In genomic region chr11:76648929-76649328, GRCh38 we compare ENCODE assay signal across 17 cellular contexts. TPM values are rescaled to one million over a fixed set of nuclear protein-coding genes. Genes with fewer than 3 reads are reported as not detected.
DNase-seq lines count a peak whose midpoint lies in the region; ATAC-seq and TF ChIP-seq lines count a peak whose summit lies in the region.
"Had no signal": no experiment of that assay in that cellular context is flagged by ENCODE, and none has a peak within 500 bp of the region (broad histone marks: within the 10 kb centered on the region; RNA-seq: fewer than 3 reads in every experiment).

No MANE protein-coding gene starts in this region.

- no peaks in the 10 kb centered on the region for H3K27me3 Mint-ChIP-seq in chondrocyte (ENCODE audit: low read depth)

- no peak overlapping the region for H3K4me2 ChIP-seq in mammary epithelial cell (ENCODE audit: insufficient read depth, low read depth, low read length)
- H3K4me2 ChIP-seq: GM23338 had no signal

- TF ChIP-seq CTCF in left ventricle myocardium inferior (IDR thresholded peaks at IDR 0.05; ENCODE audit: borderline replicate concordance) (no peak), chondrocyte (IDR thresholded peaks at IDR 0.05) (no peak), mammary epithelial cell (conservative IDR thresholded peaks at IDR 0.05 in 1 of 2, IDR thresholded peaks at IDR 0.05 in 1 of 2; ENCODE audit: extremely low read depth in 1 of 2, insufficient read depth in 1 of 2, low read depth in 1 of 2, low read length in 2 of 2) (no peak), upper lobe of right lung (IDR thresholded peaks at IDR 0.05) (no peak)

- peaks cover 35% of the 10 kb centered on the region for H3K4me1 Mint-ChIP-seq in chondrocyte (ENCODE audit: low read depth)
- H3K4me1 Mint-ChIP-seq: CD4-positive, alpha-beta memory T cell; GM23338 had no signal

- H3K4me3 ChIP-seq in left ventricle myocardium inferior (no peak overlapping the region), right cardiac atrium (ENCODE audit: low read length) (no peak overlapping the region), mammary epithelial cell (replicated peaks in 1 of 3; ENCODE audit: insufficient read depth in 1 of 3, low read depth in 2 of 3, low read length in 3 of 3) (no peak overlapping the region), upper lobe of right lung (no peak overlapping the region)
- H3K4me3 ChIP-seq: GM23338 had no signal

- no peak overlapping the region for H3K4me3 Mint-ChIP-seq in chondrocyte (ENCODE audit: unreplicated experiment)
- H3K4me3 Mint-ChIP-seq: CD4-positive, alpha-beta memory T cell; GM23338 had no signal

- peaks cover 26% of the 10 kb centered on the region for H3K9me3 Mint-ChIP-seq in chondrocyte (ENCODE audit: low read depth)

- peak overlapping the region; percentile 60 for H3K27ac Mint-ChIP-seq in chondrocyte (ENCODE audit: unreplicated experiment)
- H3K27ac Mint-ChIP-seq: CD4-positive, alpha-beta memory T cell; GM23338 had no signal

- CTCF ChIA-PET in mammary epithelial cell (lab: Charles Lee; ENCODE audit: low non-redundant PET) = no interaction called here

- in situ Hi-C loops in mammary epithelial cell (cut with MboI; ENCODE audit: low sequenced_read_pairs in 2 of 2) = no loop called here

- H3K27ac ChIP-seq in left ventricle myocardium inferior (replicated peaks) (peak overlapping the region; percentile 80), right cardiac atrium (ENCODE audit: low read length) (no peak overlapping the region), mammary epithelial cell (ENCODE audit: insufficient read depth, low read depth, low read length) (no peak overlapping the region), upper lobe of right lung (no peak overlapping the region)
- H3K27ac ChIP-seq: C4-2B, HL-60 had no signal

- no peaks in the 10 kb centered on the region for H4K20me1 ChIP-seq in mammary epithelial cell (ENCODE audit: insufficient read depth, low read length)

- H2AFZ ChIP-seq in mammary epithelial cell (ENCODE audit: low read depth, low read length) = no peak overlapping the region
- H2AFZ ChIP-seq: GM23338 had no signal

- WGBS in right cardiac atrium = 42% methylated on average over 7 of the region's 7 CpGs
- 2% methylated on average over 7 of the region's 7 CpGs for WGBS in mammary epithelial cell (ENCODE audit: low coverage, missing lambda C conversion rate)

- ATAC-seq in right cardiac atrium (no peak), upper lobe of right lung (no peak)
- ATAC-seq: GM23338 had no signal

- H3K36me3 ChIP-seq in left ventricle myocardium inferior (no peaks in the 10 kb centered on the region), mammary epithelial cell (ENCODE audit: insufficient read depth, low read length) (no peaks in the 10 kb centered on the region), upper lobe of right lung (no peaks in the 10 kb centered on the region)
- H3K36me3 ChIP-seq: BE2C had no signal

- no TSS peak for BruUV-seq in mammary epithelial cell (replicated peaks; lab: Mats Ljungman, UMichigan)

- H3K9me3 ChIP-seq in left ventricle myocardium inferior (replicated peaks) (peaks cover 16% of the 10 kb centered on the region), right cardiac atrium (ENCODE audit: control insufficient read depth, low read length) (no peaks in the 10 kb centered on the region), mammary epithelial cell (replicated peaks; ENCODE audit: insufficient read depth, low read length) (no peaks in the 10 kb centered on the region), upper lobe of right lung (no peaks in the 10 kb centered on the region)

- H3K9ac ChIP-seq in mammary epithelial cell (ENCODE audit: insufficient read depth, low read length) = no peak overlapping the region

- DNase-seq in left ventricle myocardium inferior (no peak), right cardiac atrium (no peak), chondrocyte (ENCODE audit: low spot score) (no peak), kidney glomerular epithelial cell (lab: John Stamatoyannopoulos, UW) (peak; percentile 1), mammary epithelial cell (no peak), GF-D8 (lab: John Stamatoyannopoulos, UW) (no peak), upper lobe of right lung (no peak)
- DNase-seq: ACHN; BE2C; CD4-positive, alpha-beta memory T cell; DMS153; DMS79; GDM1; HCEC 1CT had no signal

- intact Hi-C loops in left ventricle myocardium inferior (cut with micrococcal nuclease) = no loop called here
- intact Hi-C loops in right cardiac atrium (cut with DNase I) = no loop called here
- intact Hi-C loops in mammary epithelial cell (cut with micrococcal nuclease) = no loop called here
- intact Hi-C loops in upper lobe of right lung (cut with DNase I) = no loop called here

- H3K36me3 Mint-ChIP-seq in chondrocyte (ENCODE audit: low read depth) = peaks cover 9% of the 10 kb centered on the region
- H3K36me3 Mint-ChIP-seq: CD4-positive, alpha-beta memory T cell had no signal

- no peaks in the 10 kb centered on the region for H3K79me2 ChIP-seq in mammary epithelial cell (ENCODE audit: insufficient read depth, low read length)

- no peaks in the 10 kb centered on the region for H3K27me3 ChIP-seq in left ventricle myocardium inferior (ENCODE audit: low read depth)
- H3K27me3 ChIP-seq in right cardiac atrium (ENCODE audit: control insufficient read depth, insufficient read depth) = no peaks in the 10 kb centered on the region
- peaks cover 6% of the 10 kb centered on the region for H3K27me3 ChIP-seq in mammary epithelial cell (ENCODE audit: insufficient read depth, low read length)
- no peaks in the 10 kb centered on the region for H3K27me3 ChIP-seq in upper lobe of right lung
- H3K27me3 ChIP-seq: BE2C had no signal

- dilution Hi-C loops in mammary epithelial cell (cut with HindIII; ENCODE audit: low sequenced_read_pairs) = loop anchor here (5.0 kb wide), 1 partner anchor 52 kb away; no protein-coding TSS in a partner anchor

- H3K4me1 ChIP-seq in left ventricle myocardium inferior = peaks cover 34% of the 10 kb centered on the region
- peaks cover 2% of the 10 kb centered on the region for H3K4me1 ChIP-seq in right cardiac atrium (ENCODE audit: control insufficient read depth, insufficient read depth, low read length)
- H3K4me1 ChIP-seq in mammary epithelial cell (ENCODE audit: insufficient read depth, low read length) = no peaks in the 10 kb centered on the region
- peaks cover 1% of the 10 kb centered on the region for H3K4me1 ChIP-seq in upper lobe of right lung
- H3K4me1 ChIP-seq: BE2C had no signal

RNA-seq across cellular contexts. Expression of gene LRRC32, which starts 21.6 kb away (rescaled TPM):
- 35.1 TPM for total RNA-seq in left ventricle myocardium inferior
- 10 to 100 TPM; 27.7 to 49.9 (median 44.9) TPM for total RNA-seq in right cardiac atrium
- 72.1 TPM for polyA plus RNA-seq in right cardiac atrium
- 113 to 367 TPM (median 367 TPM) in 3 replicates for total RNA-seq in chondrocyte
- under 1 TPM in 1 of 2 donors, not detected in 1; under 0.01 TPM for total RNA-seq in mammary epithelial cell
- polyA plus RNA-seq in mammary epithelial cell = not detected
- not detected for polyA minus RNA-seq in mammary epithelial cell
- total RNA-seq in upper lobe of right lung = 111 TPM

Comparison
In these comparisons a context has a peak if more than half of its experiments do, and no peak if none do; other contexts are left out.
1. RNA of gene LRRC32, which starts 21.6 kb away (total RNA-seq): 113 to 367 TPM in chondrocyte, 111 TPM in upper lobe of right lung (single experiment), 27.7 to 49.9 TPM in right cardiac atrium and 35.1 TPM in left ventricle myocardium inferior (single experiment); under 0.01 TPM in mammary epithelial cell; every median in the first group is over 10 times any median in the second.